ENCODE assay signal across 8 cellular contexts in genomic region chr2:202267495-202267894, GRCh38. TPM values are rescaled to one million over a fixed set of nuclear protein-coding genes. Genes with fewer than 3 reads are reported as not detected.
A peak's percentile ranks its signal among the peaks of the same experiment; 100 is the strongest.
DNase-seq lines count a peak whose midpoint lies in the region; ATAC-seq and TF ChIP-seq lines count a peak whose summit lies in the region.

No MANE protein-coding gene starts in this region.

- 20% methylated on average over 9 of the region's 9 CpGs for WGBS in HUES64
- WGBS in aorta, 2 donors, result 40 to 42% methylated on average over 9 of the region's 9 CpGs

- H3K27me3 Mint-ChIP-seq in CD8-positive, alpha-beta T cell (ENCODE audit: low read depth), result no peaks in the 10 kb centered on the region
- no peaks in the 10 kb centered on the region for H3K27me3 Mint-ChIP-seq in nephron (ENCODE audit: low read depth)

- ATAC-seq in CD8-positive, alpha-beta T cell, result no peak
- ATAC-seq in aorta (ENCODE audit: low FRiP score) (no peak), HG02970 (IDR thresholded peaks at IDR 0.05; ENCODE audit: low FRiP score, unreplicated experiment) (no peak)

- CTCF ChIA-PET in CD8-positive, alpha-beta T cell (lab: Charles Lee), result interaction anchor here (0.7 to 1.7 kb wide), 2 partner anchors 10 to 17 kb away, joined by 3 read pairs; no protein-coding TSS in a partner anchor

- POLR2A ChIA-PET in CD8-positive, alpha-beta T cell (lab: Charles Lee), result interaction anchor here (1.0 to 1.2 kb wide), 2 partner anchors 28 to 33 kb away, joined by 3 read pairs; no protein-coding TSS in a partner anchor

- no peak overlapping the region for H3K4me3 Mint-ChIP-seq in CD8-positive, alpha-beta T cell
- no peak overlapping the region for H3K4me3 Mint-ChIP-seq in nephron

- no peaks in the 10 kb centered on the region for H3K9me3 Mint-ChIP-seq in CD8-positive, alpha-beta T cell
- H3K9me3 Mint-ChIP-seq in nephron, result no peaks in the 10 kb centered on the region

- peaks cover 12% of the 10 kb centered on the region for H3K36me3 Mint-ChIP-seq in CD8-positive, alpha-beta T cell
- H3K36me3 Mint-ChIP-seq in nephron (ENCODE audit: low read depth), result no peaks in the 10 kb centered on the region

- H3K9me3 ChIP-seq in CD8-positive, alpha-beta T cell (ENCODE audit: low read length), result no peaks in the 10 kb centered on the region
- H3K9me3 ChIP-seq in HUES64 (ENCODE audit: insufficient read depth, low read depth, low read length), result no peaks in the 10 kb centered on the region
- no peaks in the 10 kb centered on the region for H3K9me3 ChIP-seq in aorta (ENCODE audit: control insufficient read depth, low read length)

- H3K4me1 Mint-ChIP-seq in CD8-positive, alpha-beta T cell (ENCODE audit: low read depth), result peaks cover 35% of the 10 kb centered on the region
- peaks cover 8% of the 10 kb centered on the region for H3K4me1 Mint-ChIP-seq in nephron

- H3K27ac Mint-ChIP-seq in CD8-positive, alpha-beta T cell, result peak overlapping the region; percentile 89
- H3K27ac Mint-ChIP-seq in nephron, result peak overlapping the region; percentile 23 to 54 (median 42)

- no peak for TF ChIP-seq CTCF in CD8-positive, alpha-beta T cell (IDR thresholded peaks at IDR 0.05)
- no peak for TF ChIP-seq CTCF in nephron (IDR thresholded peaks at IDR 0.05; ENCODE audit: unreplicated experiment in 3 of 3)

- H3K27ac ChIP-seq in CD8-positive, alpha-beta T cell (ENCODE audit: low read depth, low read length), result peak overlapping the region; percentile 98
- H3K27ac ChIP-seq in HUES64 (ENCODE audit: low read depth, low read length) (no peak overlapping the region), aorta (ENCODE audit: low read depth in 1 of 2, low read length in 2 of 2) (no peak overlapping the region)

- intact Hi-C loops in CD8-positive, alpha-beta T cell (cut with DNase I, micrococcal nuclease), result loop anchor here (2.0 to 10.0 kb wide), 9 partner anchors 109 to 1150 kb away; partner anchors contain the start of genes BMPR2 (in 2 of the 2), CARF (in 2 of the 2), WDR12 (in 2 of the 2) and ALS2 (in 1 of the 2)
- intact Hi-C loops in aorta (cut with DNase I), result loop anchor here in 1 of 2 donors (10.0 kb wide), 1 partner anchor 107 kb away; the partner anchor contains the start of gene BMPR2

- DNase-seq in CD8-positive, alpha-beta T cell, result no peak
- DNase-seq in dermis blood vessel endothelial cell (peak; percentile 12), DMS79 (lab: John Stamatoyannopoulos, UW) (no peak), aorta (no peak), NCI-H226 (no peak)

- H3K4me3 ChIP-seq in CD8-positive, alpha-beta T cell (ENCODE audit: low read depth, low read length), result peak overlapping the region; percentile 100
- H3K4me3 ChIP-seq in HUES64 (ENCODE audit: low read length), result peak overlapping the region; percentile 91
- peak overlapping the region in 1 of 2 donors; percentile 54 for H3K4me3 ChIP-seq in aorta (ENCODE audit: low read length in 2 of 2)

- H3K4me1 ChIP-seq in CD8-positive, alpha-beta T cell (ENCODE audit: insufficient read depth, low read length), result peaks cover 31% of the 10 kb centered on the region
- H3K4me1 ChIP-seq in HUES64 (ENCODE audit: insufficient read depth, low read length) (peaks cover 8% of the 10 kb centered on the region; the same call in 1 of the 2 replicates), aorta (ENCODE audit: control insufficient read depth in 1 of 2, insufficient read depth in 2 of 2, low read length in 2 of 2) (peaks cover 0 to 1% of the 10 kb centered on the region in 2 donors)

- H3K27me3 ChIP-seq in CD8-positive, alpha-beta T cell (ENCODE audit: insufficient read depth, low read length), result no peaks in the 10 kb centered on the region
- no peaks in the 10 kb centered on the region for H3K27me3 ChIP-seq in HUES64 (ENCODE audit: insufficient read depth, low read length)
- H3K27me3 ChIP-seq in aorta (ENCODE audit: control insufficient read depth in 1 of 2, insufficient read depth in 2 of 2, low read length in 1 of 2), result no peaks in the 10 kb centered on the region

- H3K36me3 ChIP-seq in CD8-positive, alpha-beta T cell (ENCODE audit: insufficient read depth, low read length), result no peaks in the 10 kb centered on the region
- H3K36me3 ChIP-seq in HUES64 (ENCODE audit: insufficient read depth, low read length) (peaks cover 9% of the 10 kb centered on the region; the same call in 1 of the 2 replicates), aorta (ENCODE audit: control insufficient read depth in 1 of 2, insufficient read depth in 2 of 2, low read length in 1 of 2) (no peaks in the 10 kb centered on the region)

- H3K9ac ChIP-seq in HUES64 (ENCODE audit: low read depth, low read length), result peak overlapping the region; percentile 99

RNA-seq across cellular contexts. Expression of gene NOP58, which starts 1.9 kb away (rescaled TPM):
- total RNA-seq in CD8-positive, alpha-beta T cell, result 100 to 1,000 TPM; 345 to 352 TPM
- polyA plus RNA-seq in HUES64 (2013, experiment 1 of 2), result 105 TPM
- 95.7 TPM for polyA plus RNA-seq in HUES64 (2013, experiment 2 of 2)
- total RNA-seq in dermis blood vessel endothelial cell, result 55.1 and 61.6 TPM in 2 replicates
- total RNA-seq in aorta, result 10 to 100 TPM; 42.4 to 49.2 TPM
- 100 to 1,000 TPM in 1 of 2 donors, 10 to 100 TPM in 1; 29.2 to 102 TPM for polyA plus RNA-seq in aorta

RNA-seq across cellular contexts. Expression of gene SUMO1, which starts 29.1 kb away (rescaled TPM):
- 10 to 100 TPM; 86.1 to 87.4 TPM for total RNA-seq in CD8-positive, alpha-beta T cell
- polyA plus RNA-seq in HUES64 (2013, experiment 1 of 2), result 166 TPM
- polyA plus RNA-seq in HUES64 (2013, experiment 2 of 2), result 171 TPM
- total RNA-seq in dermis blood vessel endothelial cell (123 and 132 TPM in 2 replicates), aorta (10 to 100 TPM; 57.4 to 62.4 TPM)
- polyA plus RNA-seq in aorta, result 100 to 1,000 TPM in 1 of 2 donors, 10 to 100 TPM in 1; 85.4 to 161 TPM
